In the genomic region with DNA sequence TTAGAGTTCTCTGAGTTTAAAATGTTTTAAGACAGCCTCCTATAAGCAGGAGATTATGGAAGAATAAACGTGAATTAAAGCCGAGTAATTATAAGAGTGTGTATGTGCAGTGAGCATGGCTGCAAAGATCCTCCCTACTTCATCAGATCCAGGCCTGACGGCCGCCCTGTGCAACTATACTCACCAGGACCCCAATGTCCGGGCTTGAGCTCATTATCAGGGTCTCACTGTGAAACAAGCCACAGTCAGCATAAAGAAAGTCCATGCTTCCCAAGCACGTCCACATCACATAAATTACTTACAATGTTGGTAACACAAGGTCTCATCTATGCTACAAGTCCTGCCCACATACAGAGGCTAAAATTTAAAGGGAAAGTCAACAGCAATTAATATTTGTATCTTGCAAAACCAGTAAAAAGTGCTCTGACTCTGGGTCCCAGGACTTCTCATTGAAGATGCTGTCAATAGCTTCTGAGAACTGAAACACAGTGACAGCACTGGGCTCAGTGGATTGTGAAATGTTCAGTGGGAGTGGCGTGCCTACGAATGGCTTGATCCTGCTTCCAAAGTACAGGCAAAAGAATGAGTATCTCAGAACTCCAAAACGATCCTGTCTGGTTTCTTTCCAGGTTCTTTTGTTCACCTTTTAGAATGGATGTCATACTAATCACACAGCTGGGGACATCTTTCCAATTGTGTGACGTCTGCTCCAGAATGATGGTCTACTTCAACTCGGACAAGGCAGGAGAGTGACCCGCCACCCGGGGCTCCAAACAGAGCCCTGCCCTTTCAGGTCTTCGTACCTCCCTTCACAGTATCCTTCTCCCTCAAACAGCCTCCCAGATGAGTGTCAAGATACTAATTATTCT, we compare ENCODE assay signal across 11 cellular contexts.
DNase-seq lines count a peak whose midpoint lies in the region; ATAC-seq and TF ChIP-seq lines count a peak whose summit lies in the region.
"Had no signal": no experiment of that assay in that cellular context is flagged by ENCODE, and none has a peak within 500 bp of the region (broad histone marks: within the 10 kb centered on the region; RNA-seq: fewer than 3 reads in every experiment).

No MANE protein-coding gene starts in this region.

- POLR2A ChIA-PET in A673 (lab: Charles Lee; ENCODE audit: low non-redundant PET), result no interaction called here

- in situ Hi-C loops in gastrocnemius medialis (cut with MboI; ENCODE audit: low sequenced_read_pairs in 4 of 4), result no loop called here

- CTCF ChIA-PET in A673 (lab: Charles Lee), result no interaction called here

- peak overlapping the region in 4 of 5 donors; percentile 7 to 88 (median 68) for H3K27ac ChIP-seq in adrenal gland
- H3K27ac ChIP-seq in right cardiac atrium (ENCODE audit: low read length), result peak overlapping the region; percentile 87
- peak overlapping the region; percentile 36 to 95 (median 83) for H3K27ac ChIP-seq in gastrocnemius medialis
- no peak overlapping the region for H3K27ac ChIP-seq in A673 (ENCODE audit: low read depth, low read length, poor library complexity, severe bottlenecking)
- H3K27ac ChIP-seq: RWPE1 had no signal

- H3K4me1 ChIP-seq in adrenal gland (replicated peaks in 1 of 2) (peaks cover 32 to 77% of the 10 kb centered on the region in 2 donors), right cardiac atrium (ENCODE audit: control insufficient read depth, insufficient read depth, low read length) (peaks cover 49% of the 10 kb centered on the region), gastrocnemius medialis (peaks cover 83 to 86% of the 10 kb centered on the region in 2 donors), A673 (ENCODE audit: insufficient read depth, low read length, poor library complexity, severe bottlenecking) (no peaks in the 10 kb centered on the region)

- ATAC-seq in right cardiac atrium (peak; percentile 29 to 55), gastrocnemius medialis (peak; percentile 47 to 56), GM18517 (IDR thresholded peaks at IDR 0.05; ENCODE audit: unreplicated experiment) (no peak)
- ATAC-seq: natural killer cell treated with Interleukin-12 subunit alpha and Interleukin-12 subunit beta and Interleukin-15 and Interleukin-18, amount 100 ng/mL, for 72 hours had no signal

- BruUV-seq in A673 (replicated peaks; lab: Mats Ljungman, UMichigan), result no TSS peak

- intact Hi-C loops in adrenal gland (cut with DNase I), result no loop called here
- intact Hi-C loops in right cardiac atrium (cut with DNase I), result no loop called here
- intact Hi-C loops in gastrocnemius medialis (cut with DNase I; ENCODE audit: low total_unique reads), result no loop called here
- intact Hi-C loops in A673 (cut with micrococcal nuclease; ENCODE audit: unreplicated experiment), result no loop called here

- 56 to 63% (median 60%) methylated on average over 14 of the region's 14 CpGs for WGBS in adrenal gland, 4 donors
- WGBS in right cardiac atrium, result 63% methylated on average over 14 of the region's 14 CpGs

- H3K27me3 ChIP-seq in adrenal gland (no peaks in the 10 kb centered on the region), right cardiac atrium (ENCODE audit: control insufficient read depth, insufficient read depth) (no peaks in the 10 kb centered on the region), gastrocnemius medialis (no peaks in the 10 kb centered on the region), A673 (replicated peaks; ENCODE audit: insufficient read depth, low read depth, low read length, poor library complexity) (no peaks in the 10 kb centered on the region)

- H3K9me3 ChIP-seq in adrenal gland (replicated peaks in 1 of 3), result no peaks in the 10 kb centered on the region
- H3K9me3 ChIP-seq in right cardiac atrium (ENCODE audit: control insufficient read depth, low read length), result no peaks in the 10 kb centered on the region
- no peaks in the 10 kb centered on the region for H3K9me3 ChIP-seq in gastrocnemius medialis
- H3K9me3 ChIP-seq in A673 (ENCODE audit: low read depth, low read length, poor library complexity, severe bottlenecking), result no peaks in the 10 kb centered on the region
- H3K9me3 ChIP-seq: Caco-2 had no signal

- no peaks in the 10 kb centered on the region for H3K36me3 ChIP-seq in adrenal gland (replicated peaks in 1 of 2)
- no peaks in the 10 kb centered on the region for H3K36me3 ChIP-seq in gastrocnemius medialis
- H3K36me3 ChIP-seq in A673 (ENCODE audit: insufficient read depth, low read length, poor library complexity, severe bottlenecking), result no peaks in the 10 kb centered on the region

- H3K4me3 ChIP-seq in GM12865 (ENCODE audit: low read depth, low read length) (no peak overlapping the region), adrenal gland (no peak overlapping the region), right cardiac atrium (ENCODE audit: low read length) (no peak overlapping the region), gastrocnemius medialis (no peak overlapping the region), A673 (ENCODE audit: low read depth, low read length, poor library complexity, severe bottlenecking) (no peak overlapping the region)

- TF ChIP-seq CTCF in GM12865 (IDR thresholded peaks at IDR 0.05; ENCODE audit: insufficient read depth, low read depth, low read length, missing control alignments) (no peak), adrenal gland (IDR thresholded peaks at IDR 0.05) (no peak), gastrocnemius medialis (IDR thresholded peaks at IDR 0.05 in 4 of 5, conservative IDR thresholded peaks at IDR 0.05 in 1 of 5) (no peak), A673 (conservative IDR thresholded peaks at IDR 0.05; ENCODE audit: low read depth, low read length) (no peak)

- TF ChIP-seq POLR2A in adrenal gland (IDR thresholded peaks at IDR 0.05) (no peak), gastrocnemius medialis (IDR thresholded peaks at IDR 0.05) (no peak)

- peak; percentile 60 for DNase-seq in GM12865 (ENCODE audit: low read depth)
- peak in 6 of 7 donors; percentile 25 to 84 (median 68) for DNase-seq in adrenal gland
- peak in 2 of 3 donors; percentile 61 to 78 for DNase-seq in right cardiac atrium
- DNase-seq in gastrocnemius medialis, result peak in 1 of 2 donors; percentile 57
- DNase-seq in NCI-H774 (lab: John Stamatoyannopoulos, UW), result no peak
- no peak for DNase-seq in A673 (ENCODE audit: low spot score)
- no peak for DNase-seq in DMS79 (lab: John Stamatoyannopoulos, UW)

Comparison
In these comparisons a context has a peak if more than half of its experiments do, and no peak if none do; other contexts are left out.
1. DNase-seq: peak in GM12865 (single experiment), adrenal gland (6 of 7) and right cardiac atrium (2 of 3); none in NCI-H774 (single experiment), A673 (single experiment) and DMS79 (single experiment).